In the genomic region with DNA sequence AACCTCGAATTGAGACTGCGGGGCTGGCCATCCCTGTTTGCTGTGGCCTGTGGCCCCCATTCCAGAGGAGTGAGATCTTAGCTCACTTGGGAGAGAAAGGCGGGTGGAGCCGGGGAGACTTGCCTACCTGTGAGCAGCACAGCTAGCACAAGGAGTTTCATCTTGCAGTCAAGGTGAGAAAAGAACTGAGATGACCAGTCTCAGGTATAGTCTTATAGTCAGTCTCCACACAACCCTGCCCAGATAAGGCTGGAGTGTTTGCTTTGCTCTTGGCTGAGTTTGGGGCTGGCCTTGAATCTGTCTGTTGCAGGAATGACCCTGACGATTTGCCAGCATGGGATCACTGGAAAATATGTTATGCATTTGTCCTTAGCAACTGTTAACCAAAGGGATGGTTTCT, we compare ENCODE assay signal across 19 cellular contexts. TPM values are rescaled to one million over a fixed set of nuclear protein-coding genes. Genes with fewer than 3 reads are reported as not detected.
"Had no signal": no experiment of that assay in that cellular context is flagged by ENCODE, and none has a peak within 500 bp of the region (broad histone marks: within the 10 kb centered on the region; RNA-seq: fewer than 3 reads in every experiment).

TSS of gene PLA2G1B (minus strand) at position 187 of the 400 bp plus-strand sequence. CDS start at position 161, 26 bp downstream.

- H3K4me3 ChIP-seq: SK-N-MC, tibial nerve had no signal

- H3K9me3 ChIP-seq: gastroesophageal sphincter, heart right ventricle, tibial nerve had no signal

- ATAC-seq: activated T-helper 17 cell treated with anti-CD3 and anti-CD28 coated beads, Interleukin-2, amount 50 U/mL, for 72 hours; gastroesophageal sphincter; heart right ventricle; left ventricle myocardium superior; stimulated activated memory B cell treated with anti-CD40 and anti-IgM and Interleukin-4, amounts not matched to agents 10 μg/mL and 1 μg/mL and 100 μg/mL, for 72 hours; T-cell had no signal

- H3K27ac ChIP-seq: cardiac muscle cell, dorsolateral prefrontal cortex, gastroesophageal sphincter, heart right ventricle, SK-N-MC, tibial nerve had no signal

- DNase-seq: activated CD4-positive, alpha-beta T cell treated with anti-CD3 and anti-CD28 coated beads for 1 hour; activated CD4-positive, alpha-beta T cell treated with anti-CD3 and anti-CD28 coated beads, Interleukin-2, amount 50 U/mL, for 4 hours; activated naive CD4-positive, alpha-beta T cell treated with Interleukin-2 at 50 U/mL for 16 hours; activated T-cell treated with anti-CD3 and anti-CD28 coated beads for 4 hours; dorsolateral prefrontal cortex; heart right ventricle; kidney; left ventricle myocardium superior; stimulated activated CD4-positive, alpha-beta T cell treated with anti-CD3 and anti-CD28 coated beads, Interleukin-12 subunit alpha, Interleukin-12 subunit beta, amount 100 ng/mL, for 4 hours; T-cell; T1000 had no signal

- H3K36me3 ChIP-seq: cardiac muscle cell, gastroesophageal sphincter, heart right ventricle, tibial nerve had no signal

- H3K27me3 ChIP-seq: cardiac muscle cell, dorsolateral prefrontal cortex, gastroesophageal sphincter, tibial nerve had no signal

RNA-seq across cellular contexts. Expression of gene PLA2G1B, which starts in this region (rescaled TPM):
- total RNA-seq: activated T-helper 17 cell treated with anti-CD3 and anti-CD28 coated beads, Interleukin-2, amount 50 U/mL, for 72 hours; cardiac muscle cell; gastroesophageal sphincter; kidney; left ventricle myocardium superior; omental fat pad; subcutaneous adipose tissue had no signal
- polyA plus RNA-seq: cardiac muscle cell had no signal
